ENCODE assay signal across 17 cellular contexts in the genomic region with DNA sequence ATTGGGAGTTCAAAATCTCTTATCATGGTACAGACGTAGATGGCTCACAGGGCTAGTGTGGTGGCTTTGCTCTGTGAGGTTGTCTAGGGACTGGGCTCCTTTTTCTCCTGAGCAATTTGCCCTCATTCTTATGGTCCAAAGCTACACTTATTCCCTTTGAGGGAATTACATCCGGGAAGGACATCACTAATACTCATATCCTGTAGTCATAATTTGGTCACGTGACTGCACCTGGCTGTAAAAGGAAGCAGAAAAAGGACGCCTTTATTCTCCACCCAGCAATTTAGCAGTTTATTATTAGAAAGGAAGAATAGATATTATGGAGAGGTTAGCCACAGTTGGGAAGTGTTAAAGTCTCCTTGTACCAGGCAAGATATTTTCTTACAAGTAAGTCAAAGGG.
"Had no signal": no experiment of that assay in that cellular context is flagged by ENCODE, and none has a peak within 500 bp of the region (broad histone marks: within the 10 kb centered on the region; RNA-seq: fewer than 3 reads in every experiment).

No MANE protein-coding gene starts in this region.

- H3K4me1 Mint-ChIP-seq: nephron progenitor cell had no signal

- H3K9me3 ChIP-seq: body of pancreas had no signal

- H3K27me3 Mint-ChIP-seq: activated CD4-positive, alpha-beta memory T cell treated with anti-CD3 and anti-CD28 coated beads, Interleukin-2, amount 10 ng/mL, durations not matched to agents 7 days and 5 days; activated naive CD8-positive, alpha-beta T cell treated with anti-CD3 and anti-CD28 coated beads, Interleukin-2, amount 10 ng/mL, durations not matched to agents 7 days and 5 days had no signal

- ATAC-seq: activated T-cell treated with anti-CD3 and anti-CD28 coated beads, Interleukin-2, amount 50 U/mL, for 4 hours; body of pancreas; WTC11 had no signal

- DNase-seq: activated CD4-positive, alpha-beta memory T cell treated with anti-CD3 and anti-CD28 coated beads, Interleukin-2, amount 10 ng/mL, durations not matched to agents 7 days and 5 days; activated CD4-positive, alpha-beta T cell treated with anti-CD3 and anti-CD28 coated beads for 4 hours; activated effector memory CD4-positive, alpha-beta T cell treated with Interleukin-2 at 50 U/mL for 16 hours; activated naive CD8-positive, alpha-beta T cell treated with anti-CD3 and anti-CD28 coated beads, Interleukin-2, amount 10 ng/mL, durations not matched to agents 7 days and 5 days; activated T-cell treated with anti-CD3 and anti-CD28 coated beads, Interleukin-2, amount 50 U/mL, for 4 hours; body of pancreas; dorsolateral prefrontal cortex; endodermal cell; foreskin fibroblast; nephron progenitor cell; occipital lobe; posterior cingulate gyrus; retina; stimulated activated naive CD4-positive, alpha-beta T cell treated with Interleukin-2 at 50 U/mL for 16 hours had no signal

- H3K36me3 ChIP-seq: tibial nerve had no signal

- H3K4me1 ChIP-seq: body of pancreas, tibial nerve had no signal

- H3K27ac Mint-ChIP-seq: activated naive CD8-positive, alpha-beta T cell treated with anti-CD3 and anti-CD28 coated beads, Interleukin-2, amount 10 ng/mL, durations not matched to agents 7 days and 5 days; endodermal cell; nephron progenitor cell; WTC11 had no signal

- H3K27ac ChIP-seq: body of pancreas, dorsolateral prefrontal cortex, epithelial cell of prostate, tibial nerve had no signal

- H3K9me3 Mint-ChIP-seq: activated CD4-positive, alpha-beta memory T cell treated with anti-CD3 and anti-CD28 coated beads, Interleukin-2, amount 10 ng/mL, durations not matched to agents 7 days and 5 days had no signal

- H3K4me3 ChIP-seq: body of pancreas, dorsolateral prefrontal cortex, tibial nerve had no signal

- H3K27me3 ChIP-seq: body of pancreas, dorsolateral prefrontal cortex, tibial nerve had no signal

- H3K4me3 Mint-ChIP-seq: activated CD4-positive, alpha-beta memory T cell treated with anti-CD3 and anti-CD28 coated beads, Interleukin-2, amount 10 ng/mL, durations not matched to agents 7 days and 5 days; activated naive CD8-positive, alpha-beta T cell treated with anti-CD3 and anti-CD28 coated beads, Interleukin-2, amount 10 ng/mL, durations not matched to agents 7 days and 5 days; activated T-cell treated with anti-CD3 and anti-CD28 coated beads, Interleukin-2, amount 50 U/mL, for 4 hours; endodermal cell; nephron progenitor cell; WTC11 had no signal
